ENCODE assay signal across 2 cellular contexts in the genomic region with DNA sequence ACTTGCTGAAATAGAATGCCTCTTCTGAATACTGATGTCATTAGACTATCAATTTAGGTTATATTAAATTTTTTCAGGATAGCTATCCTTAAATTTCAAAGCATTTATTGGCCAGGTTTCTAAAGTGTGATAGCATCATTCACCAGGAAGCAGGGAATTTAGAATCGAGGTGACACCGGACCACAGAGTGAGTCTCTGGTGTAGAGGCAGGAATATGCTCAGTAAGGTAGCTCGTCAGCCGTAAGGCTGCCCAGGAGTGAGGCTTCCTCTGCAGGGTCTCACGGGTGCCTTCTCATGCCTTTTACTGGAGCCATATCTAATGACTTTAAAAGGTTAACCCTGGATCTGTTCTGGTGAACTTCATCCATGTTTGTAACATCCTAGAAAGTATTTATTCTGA.
TF ChIP-seq lines count a peak whose summit lies in the region.

No MANE protein-coding gene starts in this region.

TF ChIP-seq in HCT116, 20 proteins besides CTCF, POLR2A, EP300 and RAD21:
- TF ChIP-seq JUND (IDR thresholded peaks at IDR 0.05) = no peak
- no peak for TF ChIP-seq FOSL1 (IDR thresholded peaks at IDR 0.05; ENCODE audit: low read depth)
- TF ChIP-seq ELF1 (IDR thresholded peaks at IDR 0.05; ENCODE audit: borderline replicate concordance, low read depth) = no peak
- TF ChIP-seq EGR1 (IDR thresholded peaks at IDR 0.05; ENCODE audit: low read depth) = no peak
- TF ChIP-seq SP1 (IDR thresholded peaks at IDR 0.05; ENCODE audit: low read depth) = no peak
- no peak for TF ChIP-seq SRF (IDR thresholded peaks at IDR 0.05; ENCODE audit: low read depth)
- no peak for TF ChIP-seq ZFX (IDR thresholded peaks at IDR 0.05)
- no peak for TF ChIP-seq ZBTB33 (IDR thresholded peaks at IDR 0.05; ENCODE audit: extremely low read depth, insufficient replicate concordance, low read length)
- no peak for TF ChIP-seq CEBPB (IDR thresholded peaks at IDR 0.05; ENCODE audit: low read depth)
- TF ChIP-seq EZH2phosphoT487 (IDR thresholded peaks at IDR 0.05; ENCODE audit: borderline replicate concordance) = no peak
- no peak for TF ChIP-seq CBX3 (IDR thresholded peaks at IDR 0.05; ENCODE audit: low read depth)
- no peak for TF ChIP-seq ATF3 (IDR thresholded peaks at IDR 0.05)
TF ChIP-seq in HCT116: peak in this region for 0.

TF ChIP-seq in GM23338, 12 proteins besides CTCF, POLR2A, EP300 and RAD21:
- TF ChIP-seq REST (IDR thresholded peaks at IDR 0.05; ENCODE audit: unreplicated experiment) (no peak), JUNB (IDR thresholded peaks at IDR 0.05; ENCODE audit: unreplicated experiment) (no peak), EZH2phosphoT487 (IDR thresholded peaks at IDR 0.05; ENCODE audit: unreplicated experiment) (no peak), CREB1 (CRISPR knock-in tag; IDR thresholded peaks at IDR 0.05; ENCODE audit: low read depth) (no peak), ZNF114 (CRISPR knock-in tag; IDR thresholded peaks at IDR 0.05) (no peak), ZNF462 (CRISPR knock-in tag; IDR thresholded peaks at IDR 0.05) (no peak), ZNF331 (CRISPR knock-in tag; IDR thresholded peaks at IDR 0.05; ENCODE audit: low read depth) (no peak), EZH2 (IDR thresholded peaks at IDR 0.05; ENCODE audit: low read depth, unreplicated experiment) (no peak), STAT1 (IDR thresholded peaks at IDR 0.05; ENCODE audit: unreplicated experiment) (no peak)
